In genomic region chrX:100768679-100769338, GRCh38 we compare ENCODE assay signal across 8 cellular contexts.
DNase-seq lines count a peak whose midpoint lies in the region; ATAC-seq and FAIRE-seq lines count a peak whose summit lies in the region.

No MANE protein-coding gene starts in this region.

- ATAC-seq in GM18502 (IDR thresholded peaks at IDR 0.05; ENCODE audit: poor library complexity, unreplicated experiment), result peak; percentile 80

- intact Hi-C loops in posterior cingulate gyrus (cut with DNase I), result loop anchor here (1.0 to 5.0 kb wide), 2 partner anchors 84 to 97 kb away; no protein-coding TSS in a partner anchor

- FAIRE-seq in urothelium cell line (lab: Jason Lieb, UNC), result no peak

- DNase-seq in 8988T, result peak; percentile 9
- DNase-seq in LoVo (ENCODE audit: low spot score), result peak; percentile 62
- DNase-seq in SHP77 treated with DMSO at 0.1 percent for 48 hours (lab: John Stamatoyannopoulos, UW), result peak; percentile 10
- DNase-seq in activated effector memory CD4-positive, alpha-beta T cell treated with anti-CD3 and anti-CD28 coated beads, Interleukin-2, amount 50 U/mL, for 16 hours, result peak; percentile 93
- DNase-seq in germinal center (ENCODE audit: low spot score), result peak; percentile 57
- peak in 7 of 10 donors; percentile 28 to 84 (median 51) for DNase-seq in posterior cingulate gyrus
- peak; percentile 55 for DNase-seq in urothelium cell line (ENCODE audit: low spot score)

Comparison
In these comparisons a context has a peak if more than half of its experiments do, and no peak if none do; other contexts are left out.
1. Peak in every context shown above with its lines: DNase-seq and ATAC-seq.
2. DNase-seq: peak in every context shown above with its lines; median percentile 93 in activated effector memory CD4-positive, alpha-beta T cell treated with anti-CD3 and anti-CD28 coated beads, Interleukin-2, amount 50 U/mL, for 16 hours; 62 in LoVo; 57 in germinal center; 55 in urothelium cell line; 51 in posterior cingulate gyrus; 10 in SHP77 treated with DMSO at 0.1 percent for 48 hours; 9 in 8988T.